Comparison of ENCODE assay signal across 20 cellular contexts in genomic region chr20:39974966-39975501, GRCh38.
"Had no signal": no experiment of that assay in that cellular context is flagged by ENCODE, and none has a peak within 500 bp of the region (broad histone marks: within the 10 kb centered on the region; RNA-seq: fewer than 3 reads in every experiment).

No MANE protein-coding gene starts in this region.

- FAIRE-seq: astrocyte had no signal

- H3K27ac ChIP-seq: colonic mucosa, dorsolateral prefrontal cortex, left lung, vagina, VCaP had no signal

- H3K4me1 ChIP-seq: colonic mucosa, left lung, vagina had no signal

- H3K4me3 ChIP-seq: colonic mucosa, dorsolateral prefrontal cortex, left lung, smooth muscle cell, vagina had no signal

- H3K27me3 ChIP-seq: colonic mucosa, left lung, vagina had no signal

- H3K4me2 ChIP-seq: smooth muscle cell had no signal

- H3K36me3 ChIP-seq: colonic mucosa, left lung, vagina had no signal

- DNase-seq: activated CD4-positive, alpha-beta T cell treated with anti-CD3 and anti-CD28 coated beads for 1 hour; activated CD4-positive, alpha-beta T cell treated with anti-CD3 and anti-CD28 coated beads, Interleukin-2, amount 50 U/mL, for 1 hour; activated T-cell treated with anti-CD3 and anti-CD28 coated beads, Interleukin-2, amount 50 U/mL, for 1 hour; colonic mucosa; dorsolateral prefrontal cortex; effector memory CD8-positive, alpha-beta T cell; foreskin melanocyte; kidney glomerular epithelial cell; left lung; midbrain; nephron progenitor cell; occipital lobe; posterior cingulate gyrus; stimulated activated CD4-positive, alpha-beta T cell treated with anti-CD3 and anti-CD28 coated beads, Interleukin-15, amount 100 ng/mL, for 24 hours; SW 1271; T-helper 17 cell had no signal

- H3K9me3 ChIP-seq: colonic mucosa, vagina had no signal
